8 cellular contexts compared by ENCODE assay signal in genomic region chr1:148038462-148039333, GRCh38.
DNase-seq lines count a peak whose midpoint lies in the region; ATAC-seq and TF ChIP-seq lines count a peak whose summit lies in the region.
"Not testable (repeated sequence)": the region's sequence is repeated elsewhere in the genome, so short reads cannot be mapped to it uniquely, and the experiment has no call there.

No MANE protein-coding gene starts in this region.

- H3K4me1 ChIP-seq in ES-I3 (ENCODE audit: insufficient read depth, low read length); KMS-11 (ENCODE audit: low read depth, poor library complexity, severe bottlenecking); Peyer's patch; stomach smooth muscle (ENCODE audit: control insufficient read depth, insufficient read depth, low read length): not testable (repeated sequence)

- not testable (repeated sequence) for H3K27me3 Mint-ChIP-seq in activated T-helper 1 cell treated with anti-CD3 and anti-CD28 coated beads, Interleukin-12 subunit alpha, Interleukin-12 subunit beta, Interleukin-2, Interleukin-4 antibody, amounts not matched to agents 30 ng/mL and 10 ng/mL and 1 ng/mL, durations not matched to agents 14 hours and 24 hours and 36 hours (ENCODE audit: insufficient read depth); natural killer cell treated with Interleukin-12 subunit alpha and Interleukin-12 subunit beta and Interleukin-15 and Interleukin-18, amount 100 ng/mL, for 72 hours

- not testable (repeated sequence) for H3K4me1 Mint-ChIP-seq in activated T-helper 1 cell treated with anti-CD3 and anti-CD28 coated beads, Interleukin-12 subunit alpha, Interleukin-12 subunit beta, Interleukin-2, Interleukin-4 antibody, amounts not matched to agents 30 ng/mL and 10 ng/mL and 1 ng/mL, durations not matched to agents 14 hours and 24 hours and 36 hours (ENCODE audit: low read depth); natural killer cell treated with Interleukin-12 subunit alpha and Interleukin-12 subunit beta and Interleukin-15 and Interleukin-18, amount 100 ng/mL, for 72 hours (ENCODE audit: low read depth in 2 of 2)

- not testable (repeated sequence) for H3K9me3 Mint-ChIP-seq in activated T-helper 1 cell treated with anti-CD3 and anti-CD28 coated beads, Interleukin-12 subunit alpha, Interleukin-12 subunit beta, Interleukin-2, Interleukin-4 antibody, amounts not matched to agents 30 ng/mL and 10 ng/mL and 1 ng/mL, durations not matched to agents 14 hours and 24 hours and 36 hours; natural killer cell treated with Interleukin-12 subunit alpha and Interleukin-12 subunit beta and Interleukin-15 and Interleukin-18, amount 100 ng/mL, for 72 hours

- peak; percentile 89 to 91 for ATAC-seq in natural killer cell treated with Interleukin-12 subunit alpha and Interleukin-12 subunit beta and Interleukin-15 and Interleukin-18, amount 100 ng/mL, for 72 hours

- not testable (repeated sequence) for H3K9me3 ChIP-seq in ES-I3 (ENCODE audit: control insufficient read depth, insufficient read depth, low read length); Peyer's patch; stomach smooth muscle (ENCODE audit: control insufficient read depth in 2 of 2, low read length in 2 of 2)

- H3K4me3 Mint-ChIP-seq in activated T-helper 1 cell treated with anti-CD3 and anti-CD28 coated beads, Interleukin-12 subunit alpha, Interleukin-12 subunit beta, Interleukin-2, Interleukin-4 antibody, amounts not matched to agents 30 ng/mL and 10 ng/mL and 1 ng/mL, durations not matched to agents 14 hours and 24 hours and 36 hours, result peak overlapping the region; percentile 78
- H3K4me3 Mint-ChIP-seq in natural killer cell treated with Interleukin-12 subunit alpha and Interleukin-12 subunit beta and Interleukin-15 and Interleukin-18, amount 100 ng/mL, for 72 hours, result peak overlapping the region; percentile 82

- H3K36me3 ChIP-seq in ES-I3 (ENCODE audit: insufficient read depth, low read length); KMS-11 (ENCODE audit: insufficient read depth); Peyer's patch; stomach smooth muscle (ENCODE audit: control insufficient read depth in 2 of 2, insufficient read depth in 2 of 2, low read length in 2 of 2): not testable (repeated sequence)

- H4K20me1 ChIP-seq in KMS-11 (ENCODE audit: insufficient read depth), result not testable (repeated sequence)

- H3K27ac ChIP-seq in KMS-11 (peak overlapping the region; percentile 69), Peyer's patch (peak overlapping the region; percentile 70 to 78 (median 76))
- H3K27ac ChIP-seq in stomach smooth muscle (ENCODE audit: low read length), result not testable (repeated sequence)

- TF ChIP-seq CTCF in KMS-11 (conservative IDR thresholded peaks at IDR 0.05; ENCODE audit: low read depth, low read length); Peyer's patch (IDR thresholded peaks at IDR 0.05): not testable (repeated sequence)

- peak; percentile 87 to 99 for TF ChIP-seq POLR2A in Peyer's patch (IDR thresholded peaks at IDR 0.05)

- H2AFZ ChIP-seq in KMS-11 (ENCODE audit: low read depth), result peak overlapping the region; percentile 62

- DNase-seq in H4 (ENCODE audit: low spot score) (peak; percentile 97), Peyer's patch (peak; percentile 52 to 80 (median 67)), fibroblast of peridontal ligament (ENCODE audit: extremely low read depth) (peak; percentile 83)
- DNase-seq in activated T-helper 1 cell treated with anti-CD3 and anti-CD28 coated beads, Interleukin-12 subunit alpha, Interleukin-12 subunit beta, Interleukin-2, Interleukin-4 antibody, amounts not matched to agents 30 ng/mL and 10 ng/mL and 1 ng/mL, durations not matched to agents 14 hours and 24 hours and 36 hours (ENCODE audit: low spot score), result peak; percentile 73
- peak; percentile 71 for DNase-seq in natural killer cell treated with Interleukin-12 subunit alpha and Interleukin-12 subunit beta and Interleukin-15 and Interleukin-18, amount 100 ng/mL, for 72 hours (ENCODE audit: low spot score)

- peak overlapping the region; percentile 50 for H3K9ac ChIP-seq in ES-I3 (ENCODE audit: low read depth, low read length)
- H3K9ac ChIP-seq in KMS-11, result peak overlapping the region; percentile 76
- not testable (repeated sequence) for H3K9ac ChIP-seq in stomach smooth muscle (ENCODE audit: low read length in 2 of 2)

- not testable (repeated sequence) for H3K79me2 ChIP-seq in KMS-11 (ENCODE audit: insufficient read depth, low read depth)

- not testable (repeated sequence) for H3K36me3 Mint-ChIP-seq in activated T-helper 1 cell treated with anti-CD3 and anti-CD28 coated beads, Interleukin-12 subunit alpha, Interleukin-12 subunit beta, Interleukin-2, Interleukin-4 antibody, amounts not matched to agents 30 ng/mL and 10 ng/mL and 1 ng/mL, durations not matched to agents 14 hours and 24 hours and 36 hours (ENCODE audit: low read depth); natural killer cell treated with Interleukin-12 subunit alpha and Interleukin-12 subunit beta and Interleukin-15 and Interleukin-18, amount 100 ng/mL, for 72 hours

- H3K4me3 ChIP-seq in KMS-11 (IDR thresholded peaks at IDR 0.05; ENCODE audit: insufficient read depth, low read depth, low read length), result peak overlapping the region; percentile 42
- peak overlapping the region; percentile 35 to 50 (median 42) for H3K4me3 ChIP-seq in Peyer's patch
- H3K4me3 ChIP-seq in stomach smooth muscle (ENCODE audit: low read length in 2 of 2), result peak overlapping the region; percentile 29 to 58

- intact Hi-C loops in activated T-helper 1 cell treated with anti-CD3 and anti-CD28 coated beads, Interleukin-12 subunit alpha, Interleukin-12 subunit beta, Interleukin-2, Interleukin-4 antibody, amounts not matched to agents 30 ng/mL and 10 ng/mL and 1 ng/mL, durations not matched to agents 14 hours and 24 hours and 36 hours (cut with micrococcal nuclease), result not testable (repeated sequence)

- H3K27me3 ChIP-seq in KMS-11 (ENCODE audit: insufficient read depth, low read depth); Peyer's patch; stomach smooth muscle (ENCODE audit: control insufficient read depth in 1 of 2, insufficient read depth in 2 of 2, low read length in 2 of 2): not testable (repeated sequence)

- H3K27ac Mint-ChIP-seq in activated T-helper 1 cell treated with anti-CD3 and anti-CD28 coated beads, Interleukin-12 subunit alpha, Interleukin-12 subunit beta, Interleukin-2, Interleukin-4 antibody, amounts not matched to agents 30 ng/mL and 10 ng/mL and 1 ng/mL, durations not matched to agents 14 hours and 24 hours and 36 hours, result peak overlapping the region; percentile 96
- H3K27ac Mint-ChIP-seq in natural killer cell treated with Interleukin-12 subunit alpha and Interleukin-12 subunit beta and Interleukin-15 and Interleukin-18, amount 100 ng/mL, for 72 hours, result peak overlapping the region; percentile 85 to 87

- H3K4me2 ChIP-seq in KMS-11, result peak overlapping the region; percentile 46; the same call in 1 of the 2 replicates
